ENCODE assay signal across 10 cellular contexts in the genomic region with DNA sequence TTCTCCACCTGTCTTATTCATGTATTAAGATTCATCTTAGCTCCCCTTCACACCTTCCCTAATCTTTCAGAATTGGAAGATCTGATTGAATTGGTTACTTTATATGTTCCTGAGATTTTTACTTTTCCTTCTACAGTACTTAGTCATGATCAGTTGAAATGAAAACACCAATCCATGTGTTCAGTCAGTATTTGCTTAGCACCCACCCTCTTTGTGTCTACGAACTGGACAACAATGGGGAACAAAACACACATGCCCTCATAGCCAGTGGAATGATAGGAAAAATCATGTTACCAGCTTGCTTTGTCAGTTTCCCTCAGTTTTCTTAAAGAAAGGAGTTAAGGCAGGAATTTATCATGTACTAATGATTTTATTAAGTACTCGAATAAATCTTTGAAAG. TPM values are rescaled to one million over a fixed set of nuclear protein-coding genes. Genes with fewer than 3 reads are reported as not detected.
DNase-seq lines count a peak whose midpoint lies in the region; ATAC-seq and TF ChIP-seq lines count a peak whose summit lies in the region.
"Had no signal": no experiment of that assay in that cellular context is flagged by ENCODE, and none has a peak within 500 bp of the region (broad histone marks: within the 10 kb centered on the region; RNA-seq: fewer than 3 reads in every experiment).

No MANE protein-coding gene starts in this region.

- H3K4me3 Mint-ChIP-seq in WTC11 = peak overlapping the region; percentile 100

- H3K9ac ChIP-seq in GM23248 = peak overlapping the region; percentile 91

- peak overlapping the region; percentile 97 for H3K27ac Mint-ChIP-seq in WTC11

- H4K20me1 ChIP-seq in GM23248 (ENCODE audit: insufficient read depth) = peaks cover 4% of the 10 kb centered on the region; the same call in 1 of the 2 replicates

- DNase-seq in GM23248 (peak; percentile 15), WTC11 (ENCODE audit: low spot score) (no peak), fibroblast of the aortic adventitia (ENCODE audit: low read depth) (peak; percentile 5), ACHN (no peak), NCI-H128 (lab: John Stamatoyannopoulos, UW; ENCODE audit: unreplicated experiment) (no peak)
- DNase-seq in stimulated activated CD4-positive, alpha-beta T cell treated with anti-CD3 and anti-CD28 coated beads, Interleukin-12 subunit alpha, Interleukin-12 subunit beta, amount 100 ng/mL, for 4 hours = no peak
- DNase-seq: NCI-H774; stimulated activated CD4-positive, alpha-beta T cell treated with anti-CD3 and anti-CD28 coated beads, Interleukin-4, amount 100 ng/mL, for 24 hours had no signal

- H3K4me2 ChIP-seq in GM23248 (ENCODE audit: unreplicated experiment) = peak overlapping the region; percentile 100

- peaks cover 15% of the 10 kb centered on the region for H3F3A ChIP-seq in GM23248 (ENCODE audit: insufficient read depth)

- ATAC-seq in WTC11 (no peak), HG02759 (IDR thresholded peaks at IDR 0.05; ENCODE audit: unreplicated experiment) (no peak)

- POLR2A ChIA-PET in WTC11 (lab: Charles Lee) = interaction anchor here (0.5 kb wide), 1 partner anchor 90 kb away, joined by 3 read pairs; no protein-coding TSS in a partner anchor

- no peaks in the 10 kb centered on the region for H3K9me3 Mint-ChIP-seq in WTC11

- TF ChIP-seq CTCF in WTC11 (IDR thresholded peaks at IDR 0.05) (no peak), fibroblast of the aortic adventitia (IDR thresholded peaks at IDR 0.05; ENCODE audit: insufficient read depth, low read length) (no peak)

- peak overlapping the region; percentile 84 for H3K4me3 ChIP-seq in ACC112 (ENCODE audit: low read depth, low read length)
- peak overlapping the region; percentile 92; the same call in 1 of the 2 replicates for H3K4me3 ChIP-seq in GM23248
- no peak overlapping the region for H3K4me3 ChIP-seq in fibroblast of the aortic adventitia (ENCODE audit: low read depth, low read length)

- CTCF ChIA-PET in WTC11 (lab: Charles Lee) = no interaction called here

- in situ Hi-C loops in GM23248 (cut with MboI) (no loop called here), ACHN (cut with HindIII; ENCODE audit: low pct_ligation_motif_present, low pct_unique_long_range_greater_than_20kb, low sequenced_read_pairs) (no loop called here)

- no peaks in the 10 kb centered on the region for H3K9me2 ChIP-seq in GM23248 (ENCODE audit: insufficient read depth)

- H2AFZ ChIP-seq in ACC112 (ENCODE audit: low read length, unreplicated experiment) = no peak overlapping the region
- no peak overlapping the region for H2AFZ ChIP-seq in GM23248

- H3K79me2 ChIP-seq in ACC112 (ENCODE audit: control insufficient read depth, insufficient read depth, low read length, unreplicated experiment) = peaks cover 60% of the 10 kb centered on the region
- H3K79me2 ChIP-seq in GM23248 (ENCODE audit: insufficient read depth) = peaks cover 57% of the 10 kb centered on the region

- H3K36me3 ChIP-seq in ACC112 (ENCODE audit: insufficient read depth, low read length) (peaks cover 15% of the 10 kb centered on the region), GM23248 (ENCODE audit: low read depth) (peaks cover 16% of the 10 kb centered on the region)

- WGBS in GM23248 (ENCODE audit: low coverage in 1 of 2, low lambda C conversion rate in 2 of 2, missing lambda C conversion rate in 2 of 2), 2 experiments = 58 to 64% methylated on average over 2 of the region's 2 CpGs

- H3K36me3 Mint-ChIP-seq in WTC11 = peaks cover 50% of the 10 kb centered on the region

- no peaks in the 10 kb centered on the region for H3K27me3 Mint-ChIP-seq in WTC11 (ENCODE audit: low read depth)

- H3K4me1 Mint-ChIP-seq in WTC11 = peaks cover 15% of the 10 kb centered on the region

- no peaks in the 10 kb centered on the region for H3K27me3 ChIP-seq in ACC112 (ENCODE audit: insufficient read depth, low read length)
- H3K27me3 ChIP-seq in GM23248 (replicated peaks; ENCODE audit: insufficient read depth) = no peaks in the 10 kb centered on the region

- H3K27ac ChIP-seq in ACC112 (ENCODE audit: low read depth, low read length) (peak overlapping the region; percentile 30; the same call in 1 of the 2 replicates), GM23248 (peak overlapping the region; percentile 96)

- H3K4me1 ChIP-seq in ACC112 (ENCODE audit: control insufficient read depth, insufficient read depth, low read length, unreplicated experiment) (peaks cover 25% of the 10 kb centered on the region), GM23248 (ENCODE audit: insufficient read depth) (peaks cover 6% of the 10 kb centered on the region; the same call in 1 of the 2 replicates)

- H3K9me3 ChIP-seq in GM23248 (ENCODE audit: low read depth) = no peaks in the 10 kb centered on the region

TF ChIP-seq in WTC11, 78 proteins besides CTCF, POLR2A, EP300 and RAD21 (continues in another document):
- no peak for TF ChIP-seq SMAD3 (CRISPR knock-in tag; IDR thresholded peaks at IDR 0.05; ENCODE audit: borderline replicate concordance)
- TF ChIP-seq, protein P1, sequence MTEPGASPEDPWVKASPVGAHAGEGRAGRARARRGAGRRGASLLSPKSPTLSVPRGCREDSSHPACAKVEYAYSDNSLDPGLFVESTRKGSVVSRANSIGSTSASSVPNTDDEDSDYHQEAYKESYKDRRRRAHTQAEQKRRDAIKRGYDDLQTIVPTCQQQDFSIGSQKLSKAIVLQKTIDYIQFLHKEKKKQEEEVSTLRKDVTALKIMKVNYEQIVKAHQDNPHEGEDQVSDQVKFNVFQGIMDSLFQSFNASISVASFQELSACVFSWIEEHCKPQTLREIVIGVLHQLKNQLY (CRISPR knock-in tag; IDR thresholded peaks at IDR 0.05) = no peak
- TF ChIP-seq, protein P2, sequence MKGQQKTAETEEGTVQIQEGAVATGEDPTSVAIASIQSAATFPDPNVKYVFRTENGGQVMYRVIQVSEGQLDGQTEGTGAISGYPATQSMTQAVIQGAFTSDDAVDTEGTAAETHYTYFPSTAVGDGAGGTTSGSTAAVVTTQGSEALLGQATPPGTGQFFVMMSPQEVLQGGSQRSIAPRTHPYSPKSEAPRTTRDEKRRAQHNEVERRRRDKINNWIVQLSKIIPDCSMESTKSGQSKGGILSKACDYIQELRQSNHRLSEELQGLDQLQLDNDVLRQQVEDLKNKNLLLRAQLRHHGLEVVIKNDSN (CRISPR knock-in tag; IDR thresholded peaks at IDR 0.05) = no peak
- TF ChIP-seq ESRRA (CRISPR knock-in tag; IDR thresholded peaks at IDR 0.05; ENCODE audit: borderline replicate concordance) = no peak
- TF ChIP-seq, protein P3, sequence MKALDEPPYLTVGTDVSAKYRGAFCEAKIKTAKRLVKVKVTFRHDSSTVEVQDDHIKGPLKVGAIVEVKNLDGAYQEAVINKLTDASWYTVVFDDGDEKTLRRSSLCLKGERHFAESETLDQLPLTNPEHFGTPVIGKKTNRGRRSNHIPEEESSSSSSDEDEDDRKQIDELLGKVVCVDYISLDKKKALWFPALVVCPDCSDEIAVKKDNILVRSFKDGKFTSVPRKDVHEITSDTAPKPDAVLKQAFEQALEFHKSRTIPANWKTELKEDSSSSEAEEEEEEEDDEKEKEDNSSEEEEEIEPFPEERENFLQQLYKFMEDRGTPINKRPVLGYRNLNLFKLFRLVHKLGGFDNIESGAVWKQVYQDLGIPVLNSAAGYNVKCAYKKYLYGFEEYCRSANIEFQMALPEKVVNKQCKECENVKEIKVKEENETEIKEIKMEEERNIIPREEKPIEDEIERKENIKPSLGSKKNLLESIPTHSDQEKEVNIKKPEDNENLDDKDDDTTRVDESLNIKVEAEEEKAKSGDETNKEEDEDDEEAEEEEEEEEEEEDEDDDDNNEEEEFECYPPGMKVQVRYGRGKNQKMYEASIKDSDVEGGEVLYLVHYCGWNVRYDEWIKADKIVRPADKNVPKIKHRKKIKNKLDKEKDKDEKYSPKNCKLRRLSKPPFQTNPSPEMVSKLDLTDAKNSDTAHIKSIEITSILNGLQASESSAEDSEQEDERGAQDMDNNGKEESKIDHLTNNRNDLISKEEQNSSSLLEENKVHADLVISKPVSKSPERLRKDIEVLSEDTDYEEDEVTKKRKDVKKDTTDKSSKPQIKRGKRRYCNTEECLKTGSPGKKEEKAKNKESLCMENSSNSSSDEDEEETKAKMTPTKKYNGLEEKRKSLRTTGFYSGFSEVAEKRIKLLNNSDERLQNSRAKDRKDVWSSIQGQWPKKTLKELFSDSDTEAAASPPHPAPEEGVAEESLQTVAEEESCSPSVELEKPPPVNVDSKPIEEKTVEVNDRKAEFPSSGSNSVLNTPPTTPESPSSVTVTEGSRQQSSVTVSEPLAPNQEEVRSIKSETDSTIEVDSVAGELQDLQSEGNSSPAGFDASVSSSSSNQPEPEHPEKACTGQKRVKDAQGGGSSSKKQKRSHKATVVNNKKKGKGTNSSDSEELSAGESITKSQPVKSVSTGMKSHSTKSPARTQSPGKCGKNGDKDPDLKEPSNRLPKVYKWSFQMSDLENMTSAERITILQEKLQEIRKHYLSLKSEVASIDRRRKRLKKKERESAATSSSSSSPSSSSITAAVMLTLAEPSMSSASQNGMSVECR (CRISPR knock-in tag; IDR thresholded peaks at IDR 0.05; ENCODE audit: borderline replicate concordance) = no peak
- no peak for TF ChIP-seq ZNF396 (CRISPR knock-in tag; IDR thresholded peaks at IDR 0.05; ENCODE audit: borderline replicate concordance)
- no peak for TF ChIP-seq CREM (CRISPR knock-in tag; IDR thresholded peaks at IDR 0.05)

RNA-seq across cellular contexts. Expression of a gene that starts 2.0 kb away (rescaled TPM):
- total RNA-seq in GM23248 (2014; rRNA removed; shearing (Covaris generic)) = 8.6 and 8.9 TPM in 2 replicates
- polyA plus RNA-seq in GM23248 (2016; fragmentation: Nextera tagmentation; extraction: Ambion mirVana) = 7.4 and 8.4 TPM in 2 replicates
- total RNA-seq in WTC11 (2021) (25.2 to 25.5 TPM (median 25.5 TPM) in 3 replicates), fibroblast of the aortic adventitia (ENCODE audit: low replicate concordance) (16.4 and 36.2 TPM in 2 replicates)

RNA-seq across cellular contexts. Expression of a gene that starts 3.0 kb away (rescaled TPM):
- 102 and 109 TPM in 2 replicates for total RNA-seq in GM23248 (2014; rRNA removed; shearing (Covaris generic))
- polyA plus RNA-seq in GM23248 (2016; fragmentation: Nextera tagmentation; extraction: Ambion mirVana) = 105 and 108 TPM in 2 replicates
- total RNA-seq in WTC11 (2021) (97.8 to 102 TPM (median 102 TPM) in 3 replicates), fibroblast of the aortic adventitia (ENCODE audit: low replicate concordance) (71.8 and 89.9 TPM in 2 replicates)

RNA-seq across cellular contexts. Expression of a gene that starts 56.9 kb away (rescaled TPM):
- total RNA-seq in GM23248 (2014; rRNA removed; shearing (Covaris generic)) = 5.4 and 5.6 TPM in 2 replicates
- polyA plus RNA-seq in GM23248 (2016; fragmentation: Nextera tagmentation; extraction: Ambion mirVana) = 4.1 and 4.8 TPM in 2 replicates
- total RNA-seq in WTC11 (2021) (7.3 to 10.2 TPM (median 8.1 TPM) in 3 replicates), fibroblast of the aortic adventitia (ENCODE audit: low replicate concordance) (10.1 and 16.0 TPM in 2 replicates)

Comparison
In these comparisons a context has a peak if more than half of its experiments do, and no peak if none do; other contexts are left out.
1. DNase-seq: peak in GM23248 (single experiment) and fibroblast of the aortic adventitia (single experiment); none in WTC11 (single experiment), stimulated activated CD4-positive, alpha-beta T cell treated with anti-CD3 and anti-CD28 coated beads, Interleukin-12 subunit alpha, Interleukin-12 subunit beta, amount 100 ng/mL, for 4 hours (single experiment), ACHN (single experiment) and NCI-H128 (single experiment).